Comparison of ENCODE assay signal across 10 cellular contexts in genomic region chr1:30706528-30706927, GRCh38. TPM values are rescaled to one million over a fixed set of nuclear protein-coding genes. Genes with fewer than 3 reads are reported as not detected.
DNase-seq lines count a peak whose midpoint lies in the region; ATAC-seq and TF ChIP-seq lines count a peak whose summit lies in the region.
"Had no signal": no experiment of that assay in that cellular context is flagged by ENCODE, and none has a peak within 500 bp of the region (broad histone marks: within the 10 kb centered on the region; RNA-seq: fewer than 3 reads in every experiment).

No MANE protein-coding gene starts in this region.

- no peak for TF ChIP-seq EP300 in stomach (IDR thresholded peaks at IDR 0.05)

- intact Hi-C loops in left cardiac atrium (cut with DNase I) (loop anchor here (2.0 to 10.0 kb wide), 4 partner anchors 180 to 1822 kb away; partner anchors contain the start of genes MECR (in 1 of the 2) and PTPRU (in 1 of the 2)), stomach (cut with DNase I; ENCODE audit: low total_unique reads) (loop anchor here (10.0 kb wide), 1 partner anchor 1472 kb away; the partner anchor contains the start of genes MECR and PTPRU)

- H3K4me3 Mint-ChIP-seq in endothelial cell (ENCODE audit: unreplicated experiment) (no peak overlapping the region), WTC11 (no peak overlapping the region)

- no peak for TF ChIP-seq CTCF in stomach (IDR thresholded peaks at IDR 0.05)
- TF ChIP-seq CTCF in endothelial cell (IDR thresholded peaks at IDR 0.05; ENCODE audit: unreplicated experiment) = no peak
- no peak for TF ChIP-seq CTCF in WTC11 (IDR thresholded peaks at IDR 0.05)

- WGBS in stomach, 5 donors = 12 to 28% (median 21%) methylated on average over 9 of the region's 9 CpGs

- no peaks in the 10 kb centered on the region for H3K9me3 ChIP-seq in stomach
- no peaks in the 10 kb centered on the region for H3K9me3 ChIP-seq in HAP-1
- H3K9me3 ChIP-seq: neutrophil had no signal

- H3K27ac Mint-ChIP-seq in endothelial cell (ENCODE audit: unreplicated experiment) = no peak overlapping the region
- H3K27ac Mint-ChIP-seq in WTC11 = no peak overlapping the region

- no peaks in the 10 kb centered on the region for H3K36me3 ChIP-seq in stomach
- H3K36me3 ChIP-seq in HAP-1 (replicated peaks) = no peaks in the 10 kb centered on the region
- H3K36me3 ChIP-seq: neutrophil had no signal

- no peaks in the 10 kb centered on the region for H3K36me3 Mint-ChIP-seq in endothelial cell (ENCODE audit: low read depth, unreplicated experiment)
- no peaks in the 10 kb centered on the region for H3K36me3 Mint-ChIP-seq in WTC11

- DNase-seq in NCI-H2171 treated with DMSO at 0.1 percent for 48 hours (lab: John Stamatoyannopoulos, UW) (peak; percentile 49), NCI-H2171 (lab: John Stamatoyannopoulos, UW) (no peak), RPMI7951 (ENCODE audit: low read depth) (peak; percentile 64), left cardiac atrium (peak; percentile 85), stomach (peak; percentile 43), endothelial cell (ENCODE audit: low spot score) (no peak), HAP-1 (ENCODE audit: low spot score in 2 of 2) (no peak), WTC11 (ENCODE audit: low spot score) (no peak)
- DNase-seq: NCI-H146 had no signal

- H3K27ac ChIP-seq in stomach = no peak overlapping the region
- H3K27ac ChIP-seq: neutrophil had no signal

- ATAC-seq in left cardiac atrium = peak; percentile 71 to 76
- ATAC-seq in WTC11 = no peak

- no peak for TF ChIP-seq POLR2A in stomach (IDR thresholded peaks at IDR 0.05)

- H3K4me1 ChIP-seq in stomach (peaks cover 0 to 20% (median 9%) of the 10 kb centered on the region in 4 donors), HAP-1 (no peaks in the 10 kb centered on the region)

- H3K27me3 Mint-ChIP-seq in endothelial cell (ENCODE audit: unreplicated experiment) (peaks cover 4% of the 10 kb centered on the region), WTC11 (ENCODE audit: low read depth) (peaks cover 2% of the 10 kb centered on the region; the same call in 1 of the 2 replicates)

- CTCF ChIA-PET in WTC11 (lab: Charles Lee) = interaction anchor here (1.9 kb wide), 2 partner anchors 11 to 21 kb away, joined by 16 to 26 read pairs; no protein-coding TSS in a partner anchor

- H3K27me3 ChIP-seq in stomach (peaks cover 0 to 17% (median 0%) of the 10 kb centered on the region in 3 donors), HAP-1 (ENCODE audit: low read depth) (peaks cover 29% of the 10 kb centered on the region)

- no peaks in the 10 kb centered on the region for H3K9me3 Mint-ChIP-seq in endothelial cell (ENCODE audit: unreplicated experiment)
- no peaks in the 10 kb centered on the region for H3K9me3 Mint-ChIP-seq in WTC11

- POLR2A ChIA-PET in WTC11 (lab: Charles Lee) = interaction anchor here (0.6 kb wide), 1 partner anchor 1073 kb away, joined by 5 read pairs; no protein-coding TSS in a partner anchor

- in situ Hi-C loops in HAP-1 (cut with MboI; ENCODE audit: low sequenced_read_pairs) = loop anchor here (25.0 kb wide), 1 partner anchor 1819 kb away; no protein-coding TSS in a partner anchor

- H3K4me1 Mint-ChIP-seq in endothelial cell (ENCODE audit: unreplicated experiment) (peaks cover 5% of the 10 kb centered on the region), WTC11 (peaks cover 3% of the 10 kb centered on the region; the same call in 1 of the 2 replicates)

- no peak overlapping the region for H3K4me3 ChIP-seq in stomach
- H3K4me3 ChIP-seq in HAP-1 = no peak overlapping the region

TF ChIP-seq in WTC11, 78 proteins besides CTCF, POLR2A, EP300 and RAD21:
- no peak for TF ChIP-seq ZNF512 (CRISPR knock-in tag; IDR thresholded peaks at IDR 0.05; ENCODE audit: borderline replicate concordance)
- no peak for TF ChIP-seq PRRX2 (CRISPR knock-in tag; IDR thresholded peaks at IDR 0.05)

RNA-seq across cellular contexts. Expression of gene MATN1, which starts 16.9 kb away (rescaled TPM):
- total RNA-seq in RPMI7951 (2014; rRNA removed; shearing (Covaris generic)) = 0.20 and 0.48 TPM in 2 replicates
- total RNA-seq in left cardiac atrium (not detected), stomach (1 to 10 TPM in 1 of 5 donors, not detected in 4; 1.7 TPM), endothelial cell (ENCODE audit: unreplicated experiment) (1.7 TPM), WTC11 (2021) (0.16 to 0.25 TPM (median 0.24 TPM) in 3 replicates)
- not detected for polyA plus RNA-seq in stomach

RNA-seq across cellular contexts. Expression of gene LAPTM5, which starts 51.0 kb away (rescaled TPM):
- 70.7 and 82.5 TPM in 2 replicates for total RNA-seq in RPMI7951 (2014; rRNA removed; shearing (Covaris generic))
- total RNA-seq in left cardiac atrium (10 to 100 TPM; 44.7 to 68.1 TPM), stomach (10 to 100 TPM in 4 of 5 donors, 1 to 10 TPM in 1; 4.6 to 48.4 (median 29.6) TPM), endothelial cell (ENCODE audit: unreplicated experiment) (80.5 TPM), WTC11 (2021) (1.3 to 1.5 TPM (median 1.3 TPM) in 3 replicates)
- 10 to 100 TPM; 33.1 to 39.9 (median 37.6) TPM for polyA plus RNA-seq in stomach

Comparison
In these comparisons a context has a peak if more than half of its experiments do, and no peak if none do; other contexts are left out.
1. DNase-seq: peak in NCI-H2171 treated with DMSO at 0.1 percent for 48 hours (single experiment), RPMI7951 (single experiment), left cardiac atrium (single experiment) and stomach (single experiment); none in NCI-H2171 (single experiment), endothelial cell (single experiment), HAP-1 (0 of 2) and WTC11 (single experiment).